ENCODE assay signal across 8 cellular contexts in the genomic region with DNA sequence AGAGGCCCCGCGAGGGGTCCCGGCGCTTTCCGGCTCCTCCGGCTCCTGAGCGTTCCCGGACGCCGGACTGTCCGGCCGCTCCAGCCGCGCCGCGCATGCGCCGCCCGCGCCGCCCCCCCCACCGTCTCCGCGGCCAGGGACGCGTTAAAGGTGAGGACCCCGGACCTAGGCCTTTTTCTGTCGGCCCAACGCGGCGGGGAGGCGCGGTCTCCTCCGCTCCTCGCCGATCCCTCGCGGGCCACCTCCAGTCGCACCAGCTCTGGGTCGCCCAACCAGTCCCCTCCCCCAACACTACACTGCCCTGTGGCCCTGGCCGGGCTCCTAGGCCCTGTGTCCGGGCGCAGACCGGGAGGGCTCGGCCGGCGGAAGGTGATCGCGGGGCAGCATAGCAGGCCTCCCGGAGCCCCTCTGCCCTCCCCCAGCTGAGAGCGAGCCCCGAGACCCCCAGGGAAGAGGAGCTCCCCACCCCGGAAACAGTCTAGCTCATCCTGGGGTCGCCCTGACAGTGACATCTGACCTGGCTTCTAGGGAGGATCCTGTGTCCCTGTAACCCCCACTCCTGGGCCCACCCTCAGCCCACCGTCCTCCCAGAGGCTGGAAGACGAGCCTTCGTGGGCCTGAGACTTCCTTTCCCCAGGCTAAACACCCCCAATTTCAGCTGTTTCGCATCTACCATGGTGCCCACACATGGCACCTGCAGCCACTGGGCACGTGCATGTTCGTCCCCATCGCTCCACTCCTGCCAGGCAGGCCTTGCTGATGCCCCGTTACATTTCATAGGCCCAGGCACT.
DNase-seq lines count a peak whose midpoint lies in the region; TF ChIP-seq lines count a peak whose summit lies in the region.

No MANE protein-coding gene starts in this region.

- peak overlapping the region; percentile 86 for H3K27ac ChIP-seq in angular gyrus (ENCODE audit: low read depth, low read length)

- in situ Hi-C loops in ACHN (cut with HindIII; ENCODE audit: low pct_ligation_motif_present, low pct_unique_long_range_greater_than_20kb, low sequenced_read_pairs) = no loop called here

- intact Hi-C loops in posterior cingulate gyrus (cut with DNase I) = loop anchor here (5.0 kb wide), 1 partner anchor 36 kb away; no protein-coding TSS in a partner anchor

- H3K4me3 ChIP-seq in GM12865 (ENCODE audit: low read depth, low read length) = peak overlapping the region; percentile 91
- peak overlapping the region; percentile 92 for H3K4me3 ChIP-seq in HFF-Myc (replicated peaks; ENCODE audit: low read depth, low read length)

- DNase-seq in ACHN (peak; percentile 82), GM12865 (ENCODE audit: low read depth) (peak; percentile 82), HFF-Myc (ENCODE audit: extremely low read depth, low read depth) (no peak), NCI-H146 (lab: John Stamatoyannopoulos, UW) (peak; percentile 66), hepatic stellate cell (ENCODE audit: low spot score) (peak; percentile 97), posterior cingulate gyrus (peak in 7 of 10 donors; percentile 66 to 96 (median 75))
- no peak for DNase-seq in stimulated activated CD4-positive, alpha-beta T cell treated with anti-CD3 and anti-CD28 coated beads, Interleukin-12 subunit alpha, Interleukin-12 subunit beta, amount 100 ng/mL, for 4 hours

- TF ChIP-seq CTCF in GM12865 (IDR thresholded peaks at IDR 0.05; ENCODE audit: insufficient read depth, low read depth, low read length, missing control alignments) = no peak
- no peak for TF ChIP-seq CTCF in HFF-Myc (IDR thresholded peaks at IDR 0.05; ENCODE audit: low read depth, low read length, missing control alignments)

Comparison
In these comparisons a context has a peak if more than half of its experiments do, and no peak if none do; other contexts are left out.
1. DNase-seq: peak in ACHN (single experiment), GM12865 (single experiment), NCI-H146 (single experiment), hepatic stellate cell (single experiment) and posterior cingulate gyrus (7 of 10); none in HFF-Myc (single experiment) and stimulated activated CD4-positive, alpha-beta T cell treated with anti-CD3 and anti-CD28 coated beads, Interleukin-12 subunit alpha, Interleukin-12 subunit beta, amount 100 ng/mL, for 4 hours (single experiment).